8 cellular contexts compared by ENCODE assay signal in genomic region chr5:79613571-79613970, GRCh38. TPM values are rescaled to one million over a fixed set of nuclear protein-coding genes. Genes with fewer than 3 reads are reported as not detected.
A peak's percentile ranks its signal among the peaks of the same experiment; 100 is the strongest.
DNase-seq lines count a peak whose midpoint lies in the region; ATAC-seq and TF ChIP-seq lines count a peak whose summit lies in the region.

No MANE protein-coding gene starts in this region.

- H3F3A ChIP-seq in OCI-LY1 (ENCODE audit: insufficient read depth, low read length), result no peaks in the 10 kb centered on the region

- H3K4me1 Mint-ChIP-seq in Caco-2 (ENCODE audit: low read depth, unreplicated experiment) (peaks cover 6% of the 10 kb centered on the region), endothelial cell (ENCODE audit: unreplicated experiment) (peaks cover 19% of the 10 kb centered on the region), osteocyte (ENCODE audit: unreplicated experiment) (peaks cover 30% of the 10 kb centered on the region)

- no peaks in the 10 kb centered on the region for H4K20me1 ChIP-seq in OCI-LY1 (ENCODE audit: insufficient read depth, low read length)

- intact Hi-C loops in Caco-2 (cut with micrococcal nuclease; ENCODE audit: unreplicated experiment), result loop anchor here (5.0 kb wide), 1 partner anchor 159 kb away; no protein-coding TSS in a partner anchor

- DNase-seq in Caco-2 (no peak), endothelial cell (ENCODE audit: low spot score) (no peak), osteocyte (ENCODE audit: extremely low spot score, unreplicated experiment) (no peak), midbrain (lab: John Stamatoyannopoulos, UW) (no peak), NCI-H2029 treated with DMSO at 0.1 percent for 48 hours (lab: John Stamatoyannopoulos, UW) (no peak)
- no peak for DNase-seq in stimulated activated CD4-positive, alpha-beta T cell treated with anti-CD3 and anti-CD28 coated beads, Interleukin-2, amount 100 ng/mL, for 24 hours

- POLR2A ChIA-PET in Caco-2 (lab: Charles Lee), result no interaction called here

- no peaks in the 10 kb centered on the region for H3K27me3 ChIP-seq in Caco-2 (replicated peaks; ENCODE audit: control insufficient read depth, insufficient read depth, low read length)
- H3K27me3 ChIP-seq in OCI-LY1 (ENCODE audit: insufficient read depth, low read length), result no peaks in the 10 kb centered on the region

- 0 out of 2 replicates have a peak, but pooled peaks cover 4% of the 10 kb centered on the region for H3K4me1 ChIP-seq in Caco-2
- peaks cover 23% of the 10 kb centered on the region for H3K4me1 ChIP-seq in OCI-LY1 (ENCODE audit: insufficient read depth, low read length, severe bottlenecking)

- no peaks in the 10 kb centered on the region for H3K9me2 ChIP-seq in OCI-LY1 (ENCODE audit: low read depth, low read length)

- peaks cover 54% of the 10 kb centered on the region for H3K79me2 ChIP-seq in OCI-LY1 (ENCODE audit: insufficient read depth, low read length)

- no TSS peak for BruUV-seq in Caco-2 (replicated peaks; lab: Mats Ljungman, UMichigan)

- H3K4me2 ChIP-seq in OCI-LY1 (ENCODE audit: low read length), result peak overlapping the region; percentile 68

- H3K27ac ChIP-seq in OCI-LY1 (ENCODE audit: low read depth, low read length, poor library complexity, severe bottlenecking), result no peak overlapping the region

- H3K9me3 Mint-ChIP-seq in Caco-2 (ENCODE audit: unreplicated experiment) (peaks cover 24% of the 10 kb centered on the region), endothelial cell (ENCODE audit: unreplicated experiment) (no peaks in the 10 kb centered on the region), osteocyte (ENCODE audit: unreplicated experiment) (peaks cover 10% of the 10 kb centered on the region)

- H3K4me3 ChIP-seq in Caco-2 (ENCODE audit: low read depth, low read length) (peak overlapping the region; percentile 88), OCI-LY1 (ENCODE audit: low read depth, low read length, poor library complexity, severe bottlenecking) (peak overlapping the region; percentile 97)

- H3K36me3 ChIP-seq in Caco-2 (ENCODE audit: control insufficient read depth, insufficient read depth, low read length) (no peaks in the 10 kb centered on the region; the same call in 1 of the 2 replicates), OCI-LY1 (ENCODE audit: insufficient read depth, low read length) (peaks cover 47% of the 10 kb centered on the region)

- CTCF ChIA-PET in Caco-2 (lab: Charles Lee), result no interaction called here

- no peak for ATAC-seq in HG02852 (IDR thresholded peaks at IDR 0.05; ENCODE audit: unreplicated experiment)

- H2AFZ ChIP-seq in OCI-LY1 (ENCODE audit: low read length), result no peak overlapping the region

- peak overlapping the region; percentile 95 for H3K9ac ChIP-seq in OCI-LY1 (ENCODE audit: low read length)

- H3K9me3 ChIP-seq in Caco-2, result peaks cover 8% of the 10 kb centered on the region
- peaks cover 18% of the 10 kb centered on the region for H3K9me3 ChIP-seq in OCI-LY1 (ENCODE audit: low read length)

- H3K36me3 Mint-ChIP-seq in Caco-2 (ENCODE audit: insufficient read depth, unreplicated experiment) (peaks cover 33% of the 10 kb centered on the region), endothelial cell (ENCODE audit: low read depth, unreplicated experiment) (peaks cover 25% of the 10 kb centered on the region), osteocyte (ENCODE audit: unreplicated experiment) (peaks cover 35% of the 10 kb centered on the region)

- H3K27me3 Mint-ChIP-seq in Caco-2 (ENCODE audit: insufficient read depth, unreplicated experiment), result no peaks in the 10 kb centered on the region
- H3K27me3 Mint-ChIP-seq in endothelial cell (ENCODE audit: unreplicated experiment), result peaks cover 8% of the 10 kb centered on the region
- no peaks in the 10 kb centered on the region for H3K27me3 Mint-ChIP-seq in osteocyte (ENCODE audit: unreplicated experiment)

- H3K4me3 Mint-ChIP-seq in Caco-2 (ENCODE audit: unreplicated experiment) (peak overlapping the region; percentile 85), endothelial cell (ENCODE audit: unreplicated experiment) (peak overlapping the region; percentile 99), osteocyte (ENCODE audit: unreplicated experiment) (peak overlapping the region; percentile 97)

- TF ChIP-seq CTCF in Caco-2 (IDR thresholded peaks at IDR 0.05; ENCODE audit: insufficient read depth in 1 of 2, low read depth in 1 of 2, low read length in 1 of 2, severe bottlenecking in 1 of 2, unreplicated experiment in 1 of 2), result no peak
- no peak for TF ChIP-seq CTCF in OCI-LY1 (IDR thresholded peaks at IDR 0.05; ENCODE audit: low read length)
- TF ChIP-seq CTCF in endothelial cell (IDR thresholded peaks at IDR 0.05; ENCODE audit: unreplicated experiment), result no peak
- no peak for TF ChIP-seq CTCF in osteocyte (IDR thresholded peaks at IDR 0.05)

- H3K27ac Mint-ChIP-seq in Caco-2 (ENCODE audit: unreplicated experiment) (peak overlapping the region; percentile 83), endothelial cell (ENCODE audit: unreplicated experiment) (peak overlapping the region; percentile 68), osteocyte (ENCODE audit: unreplicated experiment) (peak overlapping the region; percentile 45)

RNA-seq across cellular contexts. Expression of gene TENT2, which starts 1.3 kb away (rescaled TPM):
- 60.5 and 73.4 TPM in 2 replicates for total RNA-seq in Caco-2 (2022)
- total RNA-seq in endothelial cell (ENCODE audit: unreplicated experiment), result 53.1 TPM
- 60.6 and 61.8 TPM in 2 replicates for total RNA-seq in osteocyte
